12 cellular contexts compared by ENCODE assay signal in genomic region chr10:69051710-69052487, GRCh38. TPM values are rescaled to one million over a fixed set of nuclear protein-coding genes. Genes with fewer than 3 reads are reported as not detected.
A peak's percentile ranks its signal among the peaks of the same experiment; 100 is the strongest.
DNase-seq lines count a peak whose midpoint lies in the region; ATAC-seq, FAIRE-seq and TF ChIP-seq lines count a peak whose summit lies in the region.
"Had no signal": no experiment of that assay in that cellular context is flagged by ENCODE, and none has a peak within 500 bp of the region (broad histone marks: within the 10 kb centered on the region; RNA-seq: fewer than 3 reads in every experiment).

No MANE protein-coding gene starts in this region.

- H4K91ac ChIP-seq in H1 (replicated peaks; ENCODE audit: insufficient read length, low read length), result no peak overlapping the region

- no peak overlapping the region for H3K14ac ChIP-seq in H1 (ENCODE audit: insufficient read length)

- peak overlapping the region; percentile 64; the same call in 1 of the 2 replicates for H4K8ac ChIP-seq in H1 (ENCODE audit: extremely low read depth, insufficient read depth, low read length)

- peak overlapping the region; percentile 90; the same call in 1 of the 2 replicates for H2BK12ac ChIP-seq in H1 (ENCODE audit: low read depth, low read length)

- H3K18ac ChIP-seq in H1 (ENCODE audit: extremely low read depth, low read length), result no peak overlapping the region; the same call in 1 of the 2 replicates

- POLR2A ChIA-PET in H1 (lab: Charles Lee; ENCODE audit: partially characterized antibody), result interaction anchor here (0.7 kb wide), 1 partner anchor 13 kb away, joined by 3 read pairs; no protein-coding TSS in a partner anchor

- H3K23ac ChIP-seq in H1 (ENCODE audit: insufficient read length), result no peak overlapping the region

- H4K5ac ChIP-seq in H1 (ENCODE audit: insufficient read length, low read depth, low read length), result no peak overlapping the region

- 80% methylated on average over 10 of the region's 10 CpGs; no CpG with 5 or more reads in 1 of the 2 experiments for whole genome bisulfite sequencing in H1 (ENCODE audit: extremely low coverage in 1 of 2, insufficient coverage in 1 of 2, insufficient read length in 1 of 2, insufficient replicate concordance in 2 of 2, low coverage in 1 of 2, low lambda C conversion rate in 2 of 2, missing lambda C conversion rate in 1 of 2), 2 experiments

- H3K79me1 ChIP-seq in H1 (ENCODE audit: low read depth, low read length), result no peaks in the 10 kb centered on the region

- H2AFZ ChIP-seq in H1 (ENCODE audit: low read length) (peak overlapping the region; percentile 95), neuron (ENCODE audit: low read depth, low read length) (peak overlapping the region; percentile 66)

- no peaks in the 10 kb centered on the region for H3K27me3 ChIP-seq in H1 (replicated peaks in 1 of 4; ENCODE audit: control insufficient read depth in 3 of 4, extremely low read depth in 1 of 4, insufficient read depth in 3 of 4, low read length in 3 of 4)
- H3K27me3 ChIP-seq in neuron (ENCODE audit: insufficient read depth, low read length), result peaks cover 5% of the 10 kb centered on the region

- TF ChIP-seq EP300 in H1 (IDR thresholded peaks at IDR 0.05; ENCODE audit: borderline replicate concordance in 1 of 2, low read depth in 2 of 2, low read length in 2 of 2), result no peak

- no peak overlapping the region for H3K27ac ChIP-seq in H1 (ENCODE audit: low read depth, low read length)

- no peaks in the 10 kb centered on the region for H4K20me1 ChIP-seq in H1 (replicated peaks in 1 of 2; ENCODE audit: control insufficient read depth in 1 of 2, insufficient read depth in 2 of 2, low read length in 2 of 2)

- H3K56ac ChIP-seq in H1 (replicated peaks; ENCODE audit: insufficient read length, low read depth, low read length), result no peak overlapping the region

- no peak overlapping the region; the same call in 1 of the 2 replicates for H2AK5ac ChIP-seq in H1 (ENCODE audit: low read depth, low read length)

- no peak overlapping the region for H2BK15ac ChIP-seq in H1 (ENCODE audit: low read length)

- H3K4me1 ChIP-seq in H1 (replicated peaks in 1 of 4; ENCODE audit: control insufficient read depth in 3 of 4, insufficient read depth in 4 of 4, low read length in 3 of 4), result peaks cover 0 to 5% (median 2%) of the 10 kb centered on the region in 4 experiments; a peak in 3 of 7 replicates
- peaks cover 7% of the 10 kb centered on the region for H3K4me1 ChIP-seq in neuron (ENCODE audit: insufficient read depth, low read length)

- H3K9ac ChIP-seq in H1 (replicated peaks in 1 of 4; ENCODE audit: extremely low read depth in 1 of 4, low read depth in 3 of 4, low read length in 3 of 4), result no peak overlapping the region

- TF ChIP-seq RAD21 in H1 (IDR thresholded peaks at IDR 0.05 in 1 of 2, conservative IDR thresholded peaks at IDR 0.05 in 1 of 2; ENCODE audit: low read depth in 2 of 2, low read length in 2 of 2), result no peak

- H3K9me3 ChIP-seq in H1 (ENCODE audit: insufficient read depth in 2 of 2, low read depth in 1 of 2, low read length in 1 of 2), result no peaks in the 10 kb centered on the region
- H3K9me3 ChIP-seq in neuron (ENCODE audit: low read length), result no peaks in the 10 kb centered on the region

- H3K23me2 ChIP-seq in H1 (ENCODE audit: low read depth, low read length), result no peaks in the 10 kb centered on the region; the same call in 1 of the 2 replicates

- TF ChIP-seq CTCF in H1 (IDR thresholded peaks at IDR 0.05; ENCODE audit: control extremely low read depth in 1 of 3, insufficient read depth in 1 of 3, low read depth in 1 of 3, low read length in 3 of 3), result no peak

- H3K36me3 ChIP-seq in H1 (ENCODE audit: control insufficient read depth in 2 of 4, insufficient read depth in 4 of 4, low read length in 3 of 4) (no peaks in the 10 kb centered on the region), neuron (ENCODE audit: insufficient read depth, low read length) (no peaks in the 10 kb centered on the region)

- FAIRE-seq in H1 (lab: Jason Lieb, UNC), result no peak
- FAIRE-seq: RCC 7860 had no signal

- CTCF ChIA-PET in H1 (lab: Charles Lee; ENCODE audit: partially characterized antibody), result interaction anchor here (0.9 to 1.4 kb wide), 5 partner anchors 10 to 42 kb away, joined by 3 to 6 read pairs (median 4); no protein-coding TSS in a partner anchor

- peak overlapping the region in 1 of 2 experiments; percentile 31; a peak in 1 of 4 replicates for H3K4me2 ChIP-seq in H1 (ENCODE audit: insufficient read depth in 1 of 2, low read depth in 2 of 2, low read length in 2 of 2)

- TF ChIP-seq POLR2A in H1 (IDR thresholded peaks at IDR 0.05; ENCODE audit: control extremely low read depth in 1 of 2, low read depth in 2 of 2, low read length in 2 of 2), result no peak

- H2BK120ac ChIP-seq in H1 (replicated peaks; ENCODE audit: low read depth, low read length), result no peak overlapping the region

- no peak overlapping the region for H2BK20ac ChIP-seq in H1 (ENCODE audit: low read length)

- H3K4me3 ChIP-seq in H1 (ENCODE audit: extremely low read depth in 1 of 4, insufficient read depth in 2 of 4, low read depth in 3 of 4, low read length in 4 of 4), result no peak overlapping the region
- no peak overlapping the region for H3K4me3 ChIP-seq in neuron (ENCODE audit: low read length)

- ATAC-seq in HG02610 (IDR thresholded peaks at IDR 0.05; ENCODE audit: unreplicated experiment) (peak; percentile 26), HG02678 (IDR thresholded peaks at IDR 0.05; ENCODE audit: unreplicated experiment) (no peak), GM21447 (IDR thresholded peaks at IDR 0.05; ENCODE audit: unreplicated experiment) (no peak)

- no peak overlapping the region for H3K4ac ChIP-seq in H1 (replicated peaks; ENCODE audit: insufficient read length, low read depth, low read length)

- no peak overlapping the region for H2BK5ac ChIP-seq in H1 (ENCODE audit: low read depth, low read length)

- H3K79me2 ChIP-seq in H1 (ENCODE audit: control insufficient read depth in 1 of 2, insufficient read depth in 2 of 2, low read length in 2 of 2), result no peaks in the 10 kb centered on the region

- DNase-seq in ELF-1 (ENCODE audit: low read depth, low spot score) (peak; percentile 50), H1 (ENCODE audit: low read depth in 1 of 2, low spot score in 2 of 2) (no peak), mucosa of gallbladder (ENCODE audit: low spot score) (no peak), midbrain (lab: John Stamatoyannopoulos, UW) (no peak)
- DNase-seq: foreskin melanocyte, kidney glomerular epithelial cell, NCI-H446 had no signal

TF ChIP-seq in H1, 55 proteins besides CTCF, POLR2A, EP300 and RAD21:
- TF ChIP-seq KDM1A (IDR thresholded peaks at IDR 0.05; ENCODE audit: borderline replicate concordance, low read length) (no peak), EZH2 (IDR thresholded peaks at IDR 0.05; ENCODE audit: low read depth, low read length, severe bottlenecking) (no peak), HDAC2 (IDR thresholded peaks at IDR 0.05; ENCODE audit: borderline replicate concordance in 1 of 2, low read depth in 2 of 2, low read length in 2 of 2) (no peak), NANOG (IDR thresholded peaks at IDR 0.05; ENCODE audit: insufficient read depth, low read depth, low read length, poor library complexity, severe bottlenecking) (no peak), YY1 (IDR thresholded peaks at IDR 0.05; ENCODE audit: low read depth, low read length) (no peak)

RNA-seq across cellular contexts. Expression of gene SRGN, which starts 36.0 kb away (rescaled TPM):
- total RNA-seq in H1 (2021; fragmentation: NEBNext Ultra II Directional; extraction: Animal tissue kit (Norgen Biotek cat#: 25700)), result not detected in 2 replicates
- 0.06 TPM in 1 of 2 replicates, not detected in the other for polyA plus RNA-seq in H1 (2011; rRNA removed)
- 0.10 TPM for polyA plus RNA-seq in H1 (2011; cell fraction: cytosol; rRNA removed)
- polyA plus RNA-seq in H1 (2011; cell fraction: nucleus; rRNA removed), result not detected
- polyA plus RNA-seq in H1 (2012, experiment 1 of 2), result 0.18 TPM in 1 of 4 replicates, not detected in the others
- not detected for polyA plus RNA-seq in H1 (2012, experiment 2 of 2)
- polyA plus RNA-seq in H1 (2013, experiment 1 of 2), result not detected
- polyA plus RNA-seq in H1 (2013, experiment 2 of 2), result 0.04 TPM
- not detected in 2 replicates for polyA minus RNA-seq in H1 (2011; rRNA and poly(A)+ RNA removed)
- polyA minus RNA-seq in H1 (2011; cell fraction: cytosol; rRNA and poly(A)+ RNA removed), result not detected
- not detected for polyA minus RNA-seq in H1 (2011; cell fraction: nucleus; rRNA and poly(A)+ RNA removed)
- 91.4 TPM for total RNA-seq in mucosa of gallbladder

Comparison
In these comparisons a context has a peak if more than half of its experiments do, and no peak if none do; other contexts are left out.
1. RNA of gene SRGN, which starts 36.0 kb away (total RNA-seq): 91.4 TPM in mucosa of gallbladder (single experiment); not detected in H1; every median in the first group is over 10 times any median in the second.